8 cellular contexts compared by ENCODE assay signal in the genomic region with DNA sequence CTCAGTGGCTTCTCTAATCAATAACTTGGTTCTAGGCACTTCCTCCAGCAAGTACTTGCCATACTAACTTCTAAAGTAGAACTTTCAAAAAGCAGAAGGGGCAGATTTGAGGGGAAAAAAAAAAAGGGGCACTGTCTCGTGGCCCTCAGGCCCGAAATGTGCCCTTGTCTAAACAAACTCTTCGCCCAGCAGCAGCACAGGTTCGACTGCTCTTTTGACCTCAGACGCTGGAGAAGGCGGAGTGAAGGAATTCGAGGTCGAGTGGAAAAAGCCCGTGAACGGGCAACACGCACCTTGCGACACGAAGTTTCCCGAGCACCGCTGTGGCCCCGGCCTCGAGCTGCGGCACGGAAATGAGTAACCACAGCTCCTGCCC. TPM values are rescaled to one million over a fixed set of nuclear protein-coding genes. Genes with fewer than 3 reads are reported as not detected.
DNase-seq lines count a peak whose midpoint lies in the region; ATAC-seq and TF ChIP-seq lines count a peak whose summit lies in the region.

No MANE protein-coding gene starts in this region.

- peak overlapping the region; percentile 93 for H3K4me3 Mint-ChIP-seq in T-helper 2 cell treated with Interferon-gamma antibody and Interleukin-4, amounts not matched to agents 5 μg/mL and 100 μg/mL, for 36 hours
- H3K4me3 Mint-ChIP-seq in activated naive CD8-positive, alpha-beta T cell treated with anti-CD3 and anti-CD28 coated beads for 36 hours, result peak overlapping the region; percentile 97

- H3K9me3 ChIP-seq in HUES6 (ENCODE audit: control insufficient read depth, insufficient read depth, low read depth, low read length), result no peaks in the 10 kb centered on the region
- no peaks in the 10 kb centered on the region for H3K9me3 ChIP-seq in left lung
- no peaks in the 10 kb centered on the region for H3K9me3 ChIP-seq in testis

- DNase-seq in T-helper 2 cell treated with Interferon-gamma antibody and Interleukin-4, amounts not matched to agents 5 μg/mL and 100 μg/mL, for 36 hours (ENCODE audit: low spot score), result no peak
- DNase-seq in T-helper 2 cell, result no peak
- DNase-seq in activated naive CD8-positive, alpha-beta T cell treated with anti-CD3 and anti-CD28 coated beads for 36 hours, result no peak
- no peak for DNase-seq in left lung
- no peak for DNase-seq in testis
- DNase-seq in NCI-H2081 treated with DMSO at 0.1 percent for 48 hours (lab: John Stamatoyannopoulos, UW), result no peak
- no peak for DNase-seq in NCI-H2029 (lab: John Stamatoyannopoulos, UW)

- TF ChIP-seq CTCF in left lung (IDR thresholded peaks at IDR 0.05) (no peak), testis (IDR thresholded peaks at IDR 0.05) (no peak)

- no peak for TF ChIP-seq POLR2A in testis (IDR thresholded peaks at IDR 0.05)

- H3K27me3 ChIP-seq in HUES6 (ENCODE audit: control insufficient read depth, insufficient read depth, low read length) (peaks cover 20% of the 10 kb centered on the region), left lung (no peaks in the 10 kb centered on the region), testis (no peaks in the 10 kb centered on the region)

- H3K4me1 ChIP-seq in HUES6 (ENCODE audit: control insufficient read depth, insufficient read depth, low read length) (peaks cover 14% of the 10 kb centered on the region; the same call in 1 of the 2 replicates), left lung (peaks cover 12 to 44% of the 10 kb centered on the region in 2 donors), testis (peaks cover 21% of the 10 kb centered on the region)

- peaks cover 24% of the 10 kb centered on the region for H3K36me3 ChIP-seq in HUES6 (ENCODE audit: control insufficient read depth, insufficient read depth, low read length)
- H3K36me3 ChIP-seq in left lung, result peaks cover 0 to 28% of the 10 kb centered on the region in 2 donors
- no peaks in the 10 kb centered on the region for H3K36me3 ChIP-seq in testis (ENCODE audit: low read depth, missing control alignments)

- H3K4me3 ChIP-seq in HUES6 (ENCODE audit: low read depth, low read length) (peak overlapping the region; percentile 91), left lung (peak overlapping the region; percentile 97 to 99), testis (peak overlapping the region; percentile 91 to 95)

- H3K27ac ChIP-seq in HUES6 (ENCODE audit: low read depth, low read length) (no peak overlapping the region), left lung (peak overlapping the region; percentile 71 to 96), testis (peak overlapping the region; percentile 78 to 89)

- H3K27me3 Mint-ChIP-seq in T-helper 2 cell treated with Interferon-gamma antibody and Interleukin-4, amounts not matched to agents 5 μg/mL and 100 μg/mL, for 36 hours (ENCODE audit: low read depth), result peaks cover 9% of the 10 kb centered on the region
- no peaks in the 10 kb centered on the region for H3K27me3 Mint-ChIP-seq in activated naive CD8-positive, alpha-beta T cell treated with anti-CD3 and anti-CD28 coated beads for 36 hours

- ATAC-seq in left lung, result peak; percentile 19

- H3K9ac ChIP-seq in HUES6 (ENCODE audit: low read length), result peak overlapping the region; percentile 86

- H3K27ac Mint-ChIP-seq in T-helper 2 cell treated with Interferon-gamma antibody and Interleukin-4, amounts not matched to agents 5 μg/mL and 100 μg/mL, for 36 hours, result peak overlapping the region; percentile 86
- peak overlapping the region; percentile 91 for H3K27ac Mint-ChIP-seq in activated naive CD8-positive, alpha-beta T cell treated with anti-CD3 and anti-CD28 coated beads for 36 hours

- H3K4me1 Mint-ChIP-seq in T-helper 2 cell treated with Interferon-gamma antibody and Interleukin-4, amounts not matched to agents 5 μg/mL and 100 μg/mL, for 36 hours (ENCODE audit: low read depth), result peaks cover 32% of the 10 kb centered on the region
- H3K4me1 Mint-ChIP-seq in activated naive CD8-positive, alpha-beta T cell treated with anti-CD3 and anti-CD28 coated beads for 36 hours, result peaks cover 32% of the 10 kb centered on the region

- H3K36me3 Mint-ChIP-seq in T-helper 2 cell treated with Interferon-gamma antibody and Interleukin-4, amounts not matched to agents 5 μg/mL and 100 μg/mL, for 36 hours (ENCODE audit: low read depth), result peaks cover 35% of the 10 kb centered on the region
- H3K36me3 Mint-ChIP-seq in activated naive CD8-positive, alpha-beta T cell treated with anti-CD3 and anti-CD28 coated beads for 36 hours, result peaks cover 38% of the 10 kb centered on the region

- H3K9me3 Mint-ChIP-seq in T-helper 2 cell treated with Interferon-gamma antibody and Interleukin-4, amounts not matched to agents 5 μg/mL and 100 μg/mL, for 36 hours, result no peaks in the 10 kb centered on the region
- no peaks in the 10 kb centered on the region for H3K9me3 Mint-ChIP-seq in activated naive CD8-positive, alpha-beta T cell treated with anti-CD3 and anti-CD28 coated beads for 36 hours

- 1 to 2% methylated on average over 18 to 19 of the region's 19 CpGs for WGBS in testis, 2 donors

- intact Hi-C loops in left lung (cut with DNase I) (no loop called here), testis (cut with DNase I; ENCODE audit: low total_unique reads) (no loop called here)

RNA-seq across cellular contexts. Expression of a gene that starts 0.7 kb away (rescaled TPM):
- total RNA-seq in activated naive CD8-positive, alpha-beta T cell treated with anti-CD3 and anti-CD28 coated beads for 36 hours, result 100 to 1,000 TPM in 1 of 2 experiments, 10 to 100 TPM in 1; 96.6 to 109 TPM
- total RNA-seq in left lung (10 to 100 TPM; 20.1 to 33.9 TPM), testis (10 to 100 TPM; 40.8 to 58.5 TPM)
- polyA plus RNA-seq in testis (ENCODE audit: insufficient read depth, low read depth, low replicate concordance), result 88.6 TPM

RNA-seq across cellular contexts. Expression of a gene that starts 24.0 kb away (rescaled TPM):
- 10 to 100 TPM; 10.3 to 11.2 TPM for total RNA-seq in activated naive CD8-positive, alpha-beta T cell treated with anti-CD3 and anti-CD28 coated beads for 36 hours
- total RNA-seq in left lung (10 to 100 TPM; 19.4 to 20.1 TPM), testis (10 to 100 TPM; 42.2 to 47.6 TPM)
- 34.5 TPM for polyA plus RNA-seq in testis (ENCODE audit: insufficient read depth, low read depth, low replicate concordance)
